ENCODE assay signal across 18 cellular contexts in the genomic region with DNA sequence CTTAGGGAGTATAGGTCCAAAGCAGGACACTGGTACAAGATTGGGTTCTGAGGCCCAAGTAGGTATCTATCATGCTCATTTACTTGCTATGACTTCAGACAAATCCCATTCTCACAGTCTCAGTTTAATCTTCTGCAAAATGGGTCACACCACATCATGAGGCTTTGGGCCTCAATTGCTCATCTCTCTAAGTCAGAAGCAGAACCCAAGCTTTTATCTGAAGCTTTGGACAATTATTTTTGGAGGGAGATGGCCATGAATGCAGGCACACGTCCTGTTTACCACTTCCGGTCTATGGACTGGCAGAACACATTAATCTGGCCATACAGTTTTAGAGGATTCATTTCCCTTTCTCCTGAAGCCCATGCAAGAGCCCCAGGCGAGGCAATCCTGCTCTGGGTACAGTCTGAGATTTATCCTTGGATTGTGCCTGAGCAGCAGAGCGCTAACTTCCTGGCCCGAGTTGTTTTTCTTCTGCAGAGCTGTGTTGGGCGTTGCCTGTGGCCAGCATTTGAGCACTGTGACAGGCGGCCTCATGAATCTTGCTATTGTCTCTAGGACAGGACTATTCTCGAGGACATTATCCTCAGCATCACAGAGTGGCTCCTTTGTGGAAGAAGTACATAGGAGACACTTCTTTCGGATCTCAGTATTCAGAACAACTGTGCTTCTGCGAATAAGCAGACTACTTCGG. TPM values are rescaled to one million over a fixed set of nuclear protein-coding genes. Genes with fewer than 3 reads are reported as not detected.
A peak's percentile ranks its signal among the peaks of the same experiment; 100 is the strongest.
DNase-seq lines count a peak whose midpoint lies in the region; ATAC-seq lines count a peak whose summit lies in the region.
"Had no signal": no experiment of that assay in that cellular context is flagged by ENCODE, and none has a peak within 500 bp of the region (broad histone marks: within the 10 kb centered on the region; RNA-seq: fewer than 3 reads in every experiment).

No MANE protein-coding gene starts in this region.

- intact Hi-C loops in sciatic nerve (cut with DNase I): no loop called here

- no peaks in the 10 kb centered on the region for H3K27me3 ChIP-seq in layer of hippocampus (ENCODE audit: control insufficient read depth, insufficient read depth, low read length)
- H3K27me3 ChIP-seq: gastrocnemius medialis, Peyer's patch had no signal

- H3K27ac ChIP-seq in caudate nucleus (ENCODE audit: low read depth, low read length) (peak overlapping the region; percentile 7), layer of hippocampus (ENCODE audit: low read depth, low read length) (peak overlapping the region; percentile 66)
- H3K27ac ChIP-seq: gastrocnemius medialis, lower lobe of right lung had no signal

- ATAC-seq in sciatic nerve (peak; percentile 64), HG03095 (IDR thresholded peaks at IDR 0.05; ENCODE audit: unreplicated experiment) (no peak)
- ATAC-seq: gastrocnemius medialis, lower lobe of right lung, natural killer cell had no signal

- DNase-seq in EH (ENCODE audit: low read depth) (peak; percentile 7), caudate nucleus (lab: John Stamatoyannopoulos, UW) (peak in 5 of 61 donors; percentile 8 to 36 (median 11)), sciatic nerve (ENCODE audit: low spot score) (no peak), NCI-H1694 treated with DMSO at 0.1 percent for 48 hours (lab: John Stamatoyannopoulos, UW) (no peak), DMS 273 treated with DMSO at 0.1 percent for 48 hours (lab: John Stamatoyannopoulos, UW) (no peak), Kasumi-1 (lab: John Stamatoyannopoulos, UW) (no peak)
- DNase-seq: activated CD4-positive, alpha-beta T cell treated with anti-CD3 and anti-CD28 coated beads for 48 hours; activated naive CD4-positive, alpha-beta T cell; gastrocnemius medialis; lower lobe of right lung; MM.1S; natural killer cell; NCI-H1694; Peyer's patch; stimulated activated naive CD4-positive, alpha-beta T cell treated with Interleukin-2 at 50 U/mL for 16 hours had no signal

RNA-seq across cellular contexts. Expression of gene SLC22A4, which starts 16.1 kb away (rescaled TPM):
- total RNA-seq in sciatic nerve: 5.7 TPM

RNA-seq across cellular contexts. Expression of gene PDLIM4, which starts 52.8 kb away (rescaled TPM):
- 50.2 TPM for total RNA-seq in sciatic nerve
- total RNA-seq: Caco-2, natural killer cell had no signal

RNA-seq across cellular contexts. Expression of gene SLC22A5, which starts 59.2 kb away (rescaled TPM):
- 16.0 TPM for total RNA-seq in sciatic nerve
